Comparison of ENCODE assay signal across 7 cellular contexts in genomic region chr9:35732185-35733108, GRCh38. TPM values are rescaled to one million over a fixed set of nuclear protein-coding genes. Genes with fewer than 3 reads are reported as not detected.
A peak's percentile ranks its signal among the peaks of the same experiment; 100 is the strongest.
DNase-seq lines count a peak whose midpoint lies in the region; ATAC-seq and TF ChIP-seq lines count a peak whose summit lies in the region.

CREB3 (plus strand) TSS chr9:35732666; CDS start chr9:35732773, 107 bp downstream.
TLN1 (minus strand) TSS chr9:35732195; CDS start chr9:35725694, 6,501 bp downstream.

- H3K4me3 ChIP-seq in hepatocyte (peak within 1 kb of the TSS; percentile 84), retinal pigment epithelial cell (ENCODE audit: low read length) (peak within 1 kb of the TSS; percentile 68)

- no peaks in the 10 kb centered on the region for H3K36me3 ChIP-seq in hepatocyte (replicated peaks; ENCODE audit: insufficient read depth, low read depth)

- DNase-seq in NCI-H2081 (lab: John Stamatoyannopoulos, UW), result peak; percentile 99
- peak; percentile 94 for DNase-seq in T1000 (lab: John Stamatoyannopoulos, UW)
- DNase-seq in astrocyte of the hippocampus (ENCODE audit: low read depth, low spot score), result peak; percentile 99
- DNase-seq in hepatocyte (ENCODE audit: low spot score), result peak; percentile 98
- DNase-seq in retinal pigment epithelial cell (ENCODE audit: low read depth), result peak; percentile 95

- peak within 1 kb of the TSS; percentile 89 for H3K4me2 ChIP-seq in hepatocyte

- ATAC-seq in GM18511 (IDR thresholded peaks at IDR 0.05; ENCODE audit: unreplicated experiment), result peak; percentile 75
- ATAC-seq in HG03039 (IDR thresholded peaks at IDR 0.05; ENCODE audit: unreplicated experiment), result peak; percentile 74

- peak within 1 kb of the TSS; percentile 55 for H2AFZ ChIP-seq in hepatocyte

- H3K9me2 ChIP-seq in hepatocyte (replicated peaks; ENCODE audit: insufficient read depth), result no peaks in the 10 kb centered on the region

- H3K79me2 ChIP-seq in hepatocyte, result peaks cover 68% of the 10 kb centered on the region

- peak within 1 kb of the TSS; percentile 95 for H3K27ac ChIP-seq in hepatocyte

- H4K20me1 ChIP-seq in hepatocyte (ENCODE audit: insufficient read depth, poor library complexity, severe bottlenecking), result peaks cover 25% of the 10 kb centered on the region

- no peaks in the 10 kb centered on the region for H3K9me3 ChIP-seq in hepatocyte (ENCODE audit: low read depth)

- no peaks in the 10 kb centered on the region for H3K27me3 ChIP-seq in hepatocyte

- H3K4me1 ChIP-seq in hepatocyte (ENCODE audit: insufficient read depth), result peaks cover 51% of the 10 kb centered on the region

- 2% methylated on average over 60 of the region's 60 CpGs for WGBS in hepatocyte (ENCODE audit: low lambda C conversion rate, missing lambda C conversion rate)

- no peak for TF ChIP-seq CTCF in hepatocyte (IDR thresholded peaks at IDR 0.05; ENCODE audit: poor library complexity)
- no peak for TF ChIP-seq CTCF in retinal pigment epithelial cell (conservative IDR thresholded peaks at IDR 0.05; ENCODE audit: low read depth, low read length)

RNA-seq across cellular contexts. Expression of gene CREB3, which starts in this region (rescaled TPM):
- total RNA-seq in hepatocyte, result 54.6 and 69.6 TPM in 2 replicates
- 79.8 and 79.9 TPM in 2 replicates for polyA plus RNA-seq in hepatocyte

RNA-seq across cellular contexts. Expression of gene TLN1, which starts in this region (rescaled TPM):
- total RNA-seq in hepatocyte, result 100 and 113 TPM in 2 replicates
- polyA plus RNA-seq in hepatocyte, result 70.5 and 73.4 TPM in 2 replicates

Comparison
In these comparisons a context has a peak if more than half of its experiments do, and no peak if none do; other contexts are left out.
1. Peak in every context shown above with its lines: DNase-seq, ATAC-seq, H3K4me3 ChIP-seq and H3K27ac ChIP-seq.